8 cellular contexts compared by ENCODE assay signal in genomic region chr6:11538049-11538798, GRCh38. TPM values are rescaled to one million over a fixed set of nuclear protein-coding genes. Genes with fewer than 3 reads are reported as not detected.
DNase-seq lines count a peak whose midpoint lies in the region; ATAC-seq and TF ChIP-seq lines count a peak whose summit lies in the region.

No MANE protein-coding gene starts in this region.

- ATAC-seq in GM21576 (IDR thresholded peaks at IDR 0.05; ENCODE audit: unreplicated experiment) (peak; percentile 8), lower lobe of right lung (peak; percentile 2 to 28)

- no peaks in the 10 kb centered on the region for H3K36me3 ChIP-seq in lower lobe of right lung

- H3K4me1 ChIP-seq in lower lobe of right lung: peaks cover 15% of the 10 kb centered on the region

- intact Hi-C loops in dorsolateral prefrontal cortex (cut with DNase I): loop anchor here (5.0 kb wide), 2 partner anchors 39 to 446 kb away; partner anchors contain the start of gene SMIM13 (in 1 of the 2)
- intact Hi-C loops in lower lobe of right lung (cut with DNase I): no loop called here

- TF ChIP-seq CTCF in dorsolateral prefrontal cortex (IDR thresholded peaks at IDR 0.05 in 54 of 56, conservative IDR thresholded peaks at IDR 0.05 in 2 of 56; ENCODE audit: low read depth in 1 of 56, partially characterized antibody in 56 of 56) (no peak), lower lobe of right lung (IDR thresholded peaks at IDR 0.05) (no peak)

- H3K27ac ChIP-seq in dorsolateral prefrontal cortex (peak overlapping the region in 58 of 59 donors; percentile 23 to 97 (median 90)), lower lobe of right lung (peak overlapping the region; percentile 86)

- in situ Hi-C loops in G401 (cut with HindIII; ENCODE audit: low sequenced_read_pairs): no loop called here
- in situ Hi-C loops in KBM-7 (cut with MboI; ENCODE audit: low pct_unique_long_range_greater_than_20kb, low sequenced_read_pairs): no loop called here

- peak overlapping the region; percentile 70 to 99 (median 92) for H3K4me3 ChIP-seq in dorsolateral prefrontal cortex
- peak overlapping the region; percentile 88 for H3K4me3 ChIP-seq in lower lobe of right lung

- H3K27me3 ChIP-seq in dorsolateral prefrontal cortex (no peaks in the 10 kb centered on the region), lower lobe of right lung (ENCODE audit: low read depth) (no peaks in the 10 kb centered on the region)

- H3K9me3 ChIP-seq in lower lobe of right lung: no peaks in the 10 kb centered on the region

- peak; percentile 55 for DNase-seq in G401 (ENCODE audit: low spot score)
- DNase-seq in KBM-7: peak; percentile 24
- peak; percentile 26 for DNase-seq in activated CD4-positive, alpha-beta T cell treated with anti-CD3 and anti-CD28 coated beads for 48 hours
- DNase-seq in dorsolateral prefrontal cortex: peak in 8 of 10 donors; percentile 13 to 61 (median 43)
- DNase-seq in lower lobe of right lung: peak; percentile 64
- DNase-seq in stimulated activated CD8-positive, alpha-beta memory T cell treated with anti-CD3 and anti-CD28 coated beads, Interleukin-4, amount 100 ng/mL, for 24 hours (ENCODE audit: low read depth): peak; percentile 17
- DNase-seq in GM19240 (ENCODE audit: insufficient read length, low spot score): no peak

RNA-seq across cellular contexts. Expression of gene TMEM170B, which starts 0.7 kb away (rescaled TPM):
- 4.9 and 6.3 TPM in 2 replicates for total RNA-seq in G401 (2014; rRNA removed; shearing (Covaris generic))
- total RNA-seq in dorsolateral prefrontal cortex (10 to 100 TPM; 19.1 to 53.1 (median 33.6) TPM), lower lobe of right lung (12.4 TPM)
